8 cellular contexts compared by ENCODE assay signal in genomic region chr3:135503429-135504083, GRCh38.
DNase-seq lines count a peak whose midpoint lies in the region; ATAC-seq and TF ChIP-seq lines count a peak whose summit lies in the region.

No MANE protein-coding gene starts in this region.

- no peak overlapping the region for H3K27ac Mint-ChIP-seq in MCF 10A (ENCODE audit: low read depth, unreplicated experiment)

- H3K4me1 ChIP-seq in effector memory CD4-positive, alpha-beta T cell (ENCODE audit: control insufficient read depth, insufficient read depth, low read length, poor library complexity, severe bottlenecking), result no peaks in the 10 kb centered on the region

- intact Hi-C loops in MCF 10A (cut with micrococcal nuclease), result loop anchor here (1.0 to 5.0 kb wide), 3 partner anchors 394 to 902 kb away; partner anchors contain the start of gene EPHB1

- TF ChIP-seq CTCF in MCF 10A (IDR thresholded peaks at IDR 0.05; ENCODE audit: unreplicated experiment), result peak; percentile 62

- no peaks in the 10 kb centered on the region for H3K9me3 Mint-ChIP-seq in MCF 10A (ENCODE audit: unreplicated experiment)

- H3K36me3 ChIP-seq in effector memory CD4-positive, alpha-beta T cell (ENCODE audit: control insufficient read depth, insufficient read depth, low read length), result no peaks in the 10 kb centered on the region

- H3K27me3 ChIP-seq in effector memory CD4-positive, alpha-beta T cell (replicated peaks; ENCODE audit: control insufficient read depth, insufficient read depth, low read length, poor library complexity, severe bottlenecking), result no peaks in the 10 kb centered on the region

- peaks cover 41% of the 10 kb centered on the region for H3K27me3 Mint-ChIP-seq in MCF 10A (ENCODE audit: insufficient read depth, unreplicated experiment)

- H3K4me3 Mint-ChIP-seq in MCF 10A (ENCODE audit: unreplicated experiment), result no peak overlapping the region

- H3K27ac ChIP-seq in effector memory CD4-positive, alpha-beta T cell (ENCODE audit: insufficient read depth, low read length, poor library complexity, severe bottlenecking), result no peak overlapping the region

- ATAC-seq in GM19455 (IDR thresholded peaks at IDR 0.05; ENCODE audit: unreplicated experiment), result peak; percentile 66
- no peak for ATAC-seq in stimulated activated naive CD8-positive, alpha-beta T cell treated with anti-CD3 and anti-CD28 coated beads, Interleukin-15, Interleukin-2, amounts not matched to agents 100 U/mL and 50 U/mL, for 24 hours

- H3K4me1 Mint-ChIP-seq in MCF 10A (ENCODE audit: insufficient read depth, unreplicated experiment), result peaks cover 5% of the 10 kb centered on the region

- no peak overlapping the region for H3K4me3 ChIP-seq in effector memory CD4-positive, alpha-beta T cell (ENCODE audit: insufficient read depth, low read depth, low read length, poor library complexity, severe bottlenecking)

- CTCF ChIA-PET in MCF 10A (lab: Yijun Ruan, JAX), result interaction anchor here (0.6 to 2.7 kb wide), 39 partner anchors 9 to 1139 kb away, joined by 3 to 17 read pairs (median 3); partner anchors contain the start of gene EPHB1

- POLR2A ChIA-PET in MCF 10A (lab: Yijun Ruan, JAX), result no interaction called here

- no peaks in the 10 kb centered on the region for H3K9me3 ChIP-seq in effector memory CD4-positive, alpha-beta T cell (ENCODE audit: control insufficient read depth, low read length)

- DNase-seq in DMS79 treated with DMSO at 0.1 percent for 48 hours (lab: John Stamatoyannopoulos, UW), result peak; percentile 61
- peak; percentile 23 for DNase-seq in HuH-7.5 (ENCODE audit: low spot score)
- DNase-seq in NOMO-1 treated with dmso at 0.1 percent for 144 hours (lab: John Stamatoyannopoulos, UW; ENCODE audit: unreplicated experiment), result peak; percentile 76
- peak; percentile 69 for DNase-seq in MCF 10A (ENCODE audit: unreplicated experiment)
- DNase-seq in iPS-NIHi7 (ENCODE audit: extremely low spot score), result peak; percentile 87
- peak; percentile 33 for DNase-seq in stimulated activated naive CD8-positive, alpha-beta T cell treated with anti-CD3 and anti-CD28 coated beads, Interleukin-15, Interleukin-2, amounts not matched to agents 100 U/mL and 50 U/mL, for 24 hours
- DNase-seq in effector memory CD4-positive, alpha-beta T cell, result no peak

- H3K36me3 Mint-ChIP-seq in MCF 10A (ENCODE audit: insufficient read depth, unreplicated experiment), result no peaks in the 10 kb centered on the region

- BruUV-seq in MCF 10A (replicated peaks; lab: Mats Ljungman, UMichigan), result no TSS peak

Comparison
In these comparisons a context has a peak if more than half of its experiments do, and no peak if none do; other contexts are left out.
1. DNase-seq: peak in DMS79 treated with DMSO at 0.1 percent for 48 hours (single experiment), HuH-7.5 (single experiment), NOMO-1 treated with dmso at 0.1 percent for 144 hours (single experiment), MCF 10A (single experiment), iPS-NIHi7 (single experiment) and stimulated activated naive CD8-positive, alpha-beta T cell treated with anti-CD3 and anti-CD28 coated beads, Interleukin-15, Interleukin-2, amounts not matched to agents 100 U/mL and 50 U/mL, for 24 hours (single experiment); none in effector memory CD4-positive, alpha-beta T cell (0 of 3).